ENCODE assay signal across 8 cellular contexts in the genomic region with DNA sequence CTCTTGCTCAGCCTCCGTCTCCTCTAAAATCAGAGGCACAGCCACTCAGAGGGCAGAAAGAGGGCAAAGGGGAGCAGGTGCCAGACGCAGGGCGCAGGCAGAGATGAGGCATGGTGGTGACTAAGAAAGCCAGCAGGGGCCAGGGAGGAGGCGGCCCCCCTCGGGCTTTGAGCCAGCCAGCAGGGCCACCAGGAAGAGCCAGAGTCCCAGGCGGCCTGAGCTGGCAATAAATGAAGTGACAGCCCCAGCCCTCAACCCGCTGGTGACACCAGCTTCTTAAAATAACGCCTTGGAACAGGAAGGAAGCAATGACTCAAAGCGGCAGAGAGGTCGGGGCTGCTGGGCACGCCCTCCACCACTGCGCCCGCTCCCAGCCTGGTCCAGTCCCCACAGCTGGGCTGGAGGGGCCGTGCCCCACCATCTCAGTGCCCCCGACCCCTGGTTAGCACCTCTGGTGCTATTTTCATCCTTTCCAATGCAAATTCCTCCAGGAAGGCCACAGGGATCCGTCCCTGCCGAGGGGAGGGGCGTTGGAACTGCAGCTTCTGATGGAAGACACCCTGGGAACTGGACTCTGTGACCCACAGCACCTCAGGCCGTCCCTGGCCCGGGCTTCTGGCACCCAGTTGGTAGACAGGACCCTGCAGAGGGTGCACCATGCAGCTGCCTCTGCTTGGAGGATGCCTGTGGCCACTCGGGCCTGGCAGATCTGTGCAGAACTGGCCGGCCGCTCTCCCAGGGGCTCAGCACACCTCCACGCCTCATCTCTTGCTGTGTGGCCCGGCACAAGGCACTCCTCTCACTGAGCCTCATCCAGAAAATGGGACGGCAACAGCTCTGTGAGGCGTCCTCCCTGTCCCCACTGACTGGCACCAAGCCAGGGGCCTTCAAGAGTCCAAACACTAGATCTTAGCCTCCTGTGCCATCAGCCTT.
DNase-seq lines count a peak whose midpoint lies in the region; ATAC-seq and TF ChIP-seq lines count a peak whose summit lies in the region.

No MANE protein-coding gene starts in this region.

- H3K27ac Mint-ChIP-seq in activated T-helper 1 cell treated with anti-CD3 and anti-CD28 coated beads, Interleukin-12 subunit alpha, Interleukin-12 subunit beta, Interleukin-2, Interleukin-4 antibody, amounts not matched to agents 30 ng/mL and 10 ng/mL and 1 ng/mL, durations not matched to agents 14 hours and 24 hours and 36 hours: peak overlapping the region; percentile 55

- peaks cover 2% of the 10 kb centered on the region for H3K27me3 Mint-ChIP-seq in activated T-helper 1 cell treated with anti-CD3 and anti-CD28 coated beads, Interleukin-12 subunit alpha, Interleukin-12 subunit beta, Interleukin-2, Interleukin-4 antibody, amounts not matched to agents 30 ng/mL and 10 ng/mL and 1 ng/mL, durations not matched to agents 14 hours and 24 hours and 36 hours (ENCODE audit: insufficient read depth)

- no peak overlapping the region for H3K4me3 ChIP-seq in foreskin fibroblast (ENCODE audit: low read depth in 1 of 2, low read length in 2 of 2)
- H3K4me3 ChIP-seq in rectal smooth muscle tissue (ENCODE audit: low read length): peak overlapping the region; percentile 30

- ATAC-seq in GM18870 (IDR thresholded peaks at IDR 0.05; ENCODE audit: unreplicated experiment) (peak; percentile 81), HG02970 (IDR thresholded peaks at IDR 0.05; ENCODE audit: low FRiP score, unreplicated experiment) (peak; percentile 49)

- H3K36me3 Mint-ChIP-seq in activated T-helper 1 cell treated with anti-CD3 and anti-CD28 coated beads, Interleukin-12 subunit alpha, Interleukin-12 subunit beta, Interleukin-2, Interleukin-4 antibody, amounts not matched to agents 30 ng/mL and 10 ng/mL and 1 ng/mL, durations not matched to agents 14 hours and 24 hours and 36 hours (ENCODE audit: low read depth): peaks cover 9% of the 10 kb centered on the region

- peak overlapping the region; percentile 39 for H3K4me3 Mint-ChIP-seq in activated T-helper 1 cell treated with anti-CD3 and anti-CD28 coated beads, Interleukin-12 subunit alpha, Interleukin-12 subunit beta, Interleukin-2, Interleukin-4 antibody, amounts not matched to agents 30 ng/mL and 10 ng/mL and 1 ng/mL, durations not matched to agents 14 hours and 24 hours and 36 hours

- no peaks in the 10 kb centered on the region for H3K9me3 Mint-ChIP-seq in activated T-helper 1 cell treated with anti-CD3 and anti-CD28 coated beads, Interleukin-12 subunit alpha, Interleukin-12 subunit beta, Interleukin-2, Interleukin-4 antibody, amounts not matched to agents 30 ng/mL and 10 ng/mL and 1 ng/mL, durations not matched to agents 14 hours and 24 hours and 36 hours

- peak overlapping the region; percentile 74 for H3K27ac ChIP-seq in rectal smooth muscle tissue (ENCODE audit: low read depth, low read length)

- H3K27me3 ChIP-seq in rectal smooth muscle tissue (ENCODE audit: control insufficient read depth, insufficient read depth, low read length): no peaks in the 10 kb centered on the region

- peaks cover 47% of the 10 kb centered on the region for H3K4me1 ChIP-seq in rectal smooth muscle tissue (ENCODE audit: control insufficient read depth, insufficient read depth, low read length)

- peak; percentile 74 for DNase-seq in activated T-helper 1 cell treated with anti-CD3 and anti-CD28 coated beads, Interleukin-12 subunit alpha, Interleukin-12 subunit beta, Interleukin-2, Interleukin-4 antibody, amounts not matched to agents 30 ng/mL and 10 ng/mL and 1 ng/mL, durations not matched to agents 14 hours and 24 hours and 36 hours (ENCODE audit: low spot score)
- DNase-seq in foreskin fibroblast (peak; percentile 85 to 90), NCI-H82 treated with DMSO at 0.1 percent for 48 hours (lab: John Stamatoyannopoulos, UW; ENCODE audit: unreplicated experiment) (no peak), NCI-H748 treated with DMSO at 0.1 percent for 48 hours (lab: John Stamatoyannopoulos, UW) (no peak)

- H3K36me3 ChIP-seq in rectal smooth muscle tissue (ENCODE audit: control insufficient read depth, insufficient read depth, low read length): peaks cover 12% of the 10 kb centered on the region

- peaks cover 44% of the 10 kb centered on the region for H3K4me1 Mint-ChIP-seq in activated T-helper 1 cell treated with anti-CD3 and anti-CD28 coated beads, Interleukin-12 subunit alpha, Interleukin-12 subunit beta, Interleukin-2, Interleukin-4 antibody, amounts not matched to agents 30 ng/mL and 10 ng/mL and 1 ng/mL, durations not matched to agents 14 hours and 24 hours and 36 hours (ENCODE audit: low read depth)

- TF ChIP-seq CTCF in foreskin fibroblast (IDR thresholded peaks at IDR 0.05; ENCODE audit: low read depth, low read length): no peak

- intact Hi-C loops in activated T-helper 1 cell treated with anti-CD3 and anti-CD28 coated beads, Interleukin-12 subunit alpha, Interleukin-12 subunit beta, Interleukin-2, Interleukin-4 antibody, amounts not matched to agents 30 ng/mL and 10 ng/mL and 1 ng/mL, durations not matched to agents 14 hours and 24 hours and 36 hours (cut with micrococcal nuclease): loop anchor here (1.0 to 10.0 kb wide), 8 partner anchors 13 to 471 kb away; partner anchors contain the start of gene SCARB1

- H3K9ac ChIP-seq in rectal smooth muscle tissue (ENCODE audit: low read length): peak overlapping the region; percentile 45

TF ChIP-seq in PFSK-1, 5 proteins besides CTCF, POLR2A, EP300 and RAD21:
- TF ChIP-seq, protein P1, sequence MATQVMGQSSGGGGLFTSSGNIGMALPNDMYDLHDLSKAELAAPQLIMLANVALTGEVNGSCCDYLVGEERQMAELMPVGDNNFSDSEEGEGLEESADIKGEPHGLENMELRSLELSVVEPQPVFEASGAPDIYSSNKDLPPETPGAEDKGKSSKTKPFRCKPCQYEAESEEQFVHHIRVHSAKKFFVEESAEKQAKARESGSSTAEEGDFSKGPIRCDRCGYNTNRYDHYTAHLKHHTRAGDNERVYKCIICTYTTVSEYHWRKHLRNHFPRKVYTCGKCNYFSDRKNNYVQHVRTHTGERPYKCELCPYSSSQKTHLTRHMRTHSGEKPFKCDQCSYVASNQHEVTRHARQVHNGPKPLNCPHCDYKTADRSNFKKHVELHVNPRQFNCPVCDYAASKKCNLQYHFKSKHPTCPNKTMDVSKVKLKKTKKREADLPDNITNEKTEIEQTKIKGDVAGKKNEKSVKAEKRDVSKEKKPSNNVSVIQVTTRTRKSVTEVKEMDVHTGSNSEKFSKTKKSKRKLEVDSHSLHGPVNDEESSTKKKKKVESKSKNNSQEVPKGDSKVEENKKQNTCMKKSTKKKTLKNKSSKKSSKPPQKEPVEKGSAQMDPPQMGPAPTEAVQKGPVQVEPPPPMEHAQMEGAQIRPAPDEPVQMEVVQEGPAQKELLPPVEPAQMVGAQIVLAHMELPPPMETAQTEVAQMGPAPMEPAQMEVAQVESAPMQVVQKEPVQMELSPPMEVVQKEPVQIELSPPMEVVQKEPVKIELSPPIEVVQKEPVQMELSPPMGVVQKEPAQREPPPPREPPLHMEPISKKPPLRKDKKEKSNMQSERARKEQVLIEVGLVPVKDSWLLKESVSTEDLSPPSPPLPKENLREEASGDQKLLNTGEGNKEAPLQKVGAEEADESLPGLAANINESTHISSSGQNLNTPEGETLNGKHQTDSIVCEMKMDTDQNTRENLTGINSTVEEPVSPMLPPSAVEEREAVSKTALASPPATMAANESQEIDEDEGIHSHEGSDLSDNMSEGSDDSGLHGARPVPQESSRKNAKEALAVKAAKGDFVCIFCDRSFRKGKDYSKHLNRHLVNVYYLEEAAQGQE (IDR thresholded peaks at IDR 0.05; ENCODE audit: insufficient read depth in 1 of 2, low read depth in 2 of 2, low read length in 2 of 2): no peak
- peak; percentile 15 for TF ChIP-seq FOXP2 (optimal IDR thresholded peaks at IDR 0.05; ENCODE audit: borderline replicate concordance, extremely low read depth, extremely low read length, insufficient read depth)
TF ChIP-seq in PFSK-1: peak in this region for 1.

Comparison
In these comparisons a context has a peak if more than half of its experiments do, and no peak if none do; other contexts are left out.
1. DNase-seq: peak in activated T-helper 1 cell treated with anti-CD3 and anti-CD28 coated beads, Interleukin-12 subunit alpha, Interleukin-12 subunit beta, Interleukin-2, Interleukin-4 antibody, amounts not matched to agents 30 ng/mL and 10 ng/mL and 1 ng/mL, durations not matched to agents 14 hours and 24 hours and 36 hours (single experiment) and foreskin fibroblast (2 of 2); none in NCI-H82 treated with DMSO at 0.1 percent for 48 hours (single experiment) and NCI-H748 treated with DMSO at 0.1 percent for 48 hours (single experiment).